In genomic region chr19:31478241-31478640, GRCh38 we compare ENCODE assay signal across 29 cellular contexts.
"Had no signal": no experiment of that assay in that cellular context is flagged by ENCODE, and none has a peak within 500 bp of the region (broad histone marks: within the 10 kb centered on the region; RNA-seq: fewer than 3 reads in every experiment).

No MANE protein-coding gene starts in this region.

- H3K36me3 ChIP-seq: brain microvascular endothelial cell, esophagus squamous epithelium, gastroesophageal sphincter, WERI-Rb-1 had no signal

- H3K4me3 Mint-ChIP-seq: activated B cell treated with CpG ODN at 0.5 μM for 24 hours; activated CD4-positive, alpha-beta memory T cell treated with anti-CD3 and anti-CD28 coated beads, Interleukin-2, amount 10 ng/mL, durations not matched to agents 7 days and 5 days; activated naive CD8-positive, alpha-beta T cell; activated T-cell treated with anti-CD3 and anti-CD28 coated beads, Interleukin-2, amount 50 U/mL, for 4 hours; activated T-helper 17 cell treated with anti-CD3 and anti-CD28 coated beads, Interleukin-2, amount 50 U/mL, for 72 hours; central memory CD8-positive, alpha-beta T cell; dendritic cell treated with granulocyte-macrophage colony-stimulating factor and Interleukin-4, amounts not matched to agents 40 ng/mL and 50 ng/mL, for 4 days; effector memory CD8-positive, alpha-beta T cell; T-helper 17 cell; T-helper 2 cell treated with Interferon-gamma antibody and Interleukin-4, amounts not matched to agents 5 μg/mL and 100 μg/mL, for 36 hours had no signal

- H3K27me3 Mint-ChIP-seq: activated B cell treated with CpG ODN at 0.5 μM for 24 hours; activated CD4-positive, alpha-beta memory T cell treated with anti-CD3 and anti-CD28 coated beads, Interleukin-2, amount 10 ng/mL, durations not matched to agents 7 days and 5 days; dendritic cell treated with granulocyte-macrophage colony-stimulating factor and Interleukin-4, amounts not matched to agents 40 ng/mL and 50 ng/mL, for 4 days; T-helper 17 cell had no signal

- ATAC-seq: activated CD4-positive, CD25-positive, alpha-beta regulatory T cell treated with anti-CD3 and anti-CD28 coated beads, Interleukin-2, amount 50 U/mL, for 24 hours; activated T-cell treated with anti-CD3 and anti-CD28 coated beads, Interleukin-2, amount 50 U/mL, for 4 hours; activated T-helper 17 cell treated with anti-CD3 and anti-CD28 coated beads, Interleukin-2, amount 50 U/mL, for 72 hours; effector memory CD8-positive, alpha-beta T cell; gastroesophageal sphincter; T-helper 17 cell had no signal

- H3K4me1 Mint-ChIP-seq: activated B cell treated with CpG ODN at 0.5 μM for 24 hours; activated CD4-positive, alpha-beta memory T cell treated with anti-CD3 and anti-CD28 coated beads, Interleukin-2, amount 10 ng/mL, durations not matched to agents 7 days and 5 days; activated T-helper 17 cell treated with anti-CD3 and anti-CD28 coated beads, Interleukin-2, amount 50 U/mL, for 72 hours; central memory CD8-positive, alpha-beta T cell; T-helper 17 cell had no signal

- H3K27me3 ChIP-seq: brain microvascular endothelial cell, esophagus squamous epithelium, gastroesophageal sphincter had no signal

- H3K4me3 ChIP-seq: coronary artery, esophagus squamous epithelium, gastroesophageal sphincter had no signal

- H3K9me3 Mint-ChIP-seq: activated T-cell treated with anti-CD3 and anti-CD28 coated beads, Interleukin-2, amount 50 U/mL, for 4 hours; central memory CD8-positive, alpha-beta T cell; dendritic cell treated with granulocyte-macrophage colony-stimulating factor and Interleukin-4, amounts not matched to agents 40 ng/mL and 50 ng/mL, for 4 days had no signal

- H3K27ac ChIP-seq: brain microvascular endothelial cell, coronary artery, esophagus squamous epithelium, gastroesophageal sphincter, WERI-Rb-1 had no signal

- H3K27ac Mint-ChIP-seq: activated B cell treated with CpG ODN at 0.5 μM for 24 hours; activated CD4-positive, alpha-beta memory T cell treated with anti-CD3 and anti-CD28 coated beads, Interleukin-2, amount 10 ng/mL, durations not matched to agents 7 days and 5 days; activated naive CD8-positive, alpha-beta T cell; activated T-helper 17 cell treated with anti-CD3 and anti-CD28 coated beads, Interleukin-2, amount 50 U/mL, for 72 hours; dendritic cell treated with granulocyte-macrophage colony-stimulating factor and Interleukin-4, amounts not matched to agents 40 ng/mL and 50 ng/mL, for 4 days; effector memory CD8-positive, alpha-beta T cell; T-helper 17 cell; T-helper 2 cell treated with Interferon-gamma antibody and Interleukin-4, amounts not matched to agents 5 μg/mL and 100 μg/mL, for 36 hours had no signal

- H3K36me3 Mint-ChIP-seq: activated naive CD8-positive, alpha-beta T cell had no signal

- H3K4me1 ChIP-seq: esophagus squamous epithelium, gastroesophageal sphincter had no signal

- DNase-seq: activated B cell treated with CpG ODN at 0.5 μM for 24 hours; activated CD4-positive, alpha-beta memory T cell treated with anti-CD3 and anti-CD28 coated beads, Interleukin-2, amount 10 ng/mL, durations not matched to agents 7 days and 5 days; activated CD4-positive, alpha-beta T cell treated with anti-CD3 and anti-CD28 coated beads for 48 hours; activated CD4-positive, alpha-beta T cell treated with anti-CD3 and anti-CD28 coated beads, Interleukin-2, amount 50 U/mL, for 4 hours; activated effector memory CD4-positive, alpha-beta T cell treated with Interleukin-2 at 50 U/mL for 16 hours; activated gamma-delta T cell treated with Interleukin-2 at 50 U/mL for 16 hours; activated naive CD4-positive, alpha-beta T cell treated with anti-CD3 and anti-CD28 coated beads, Interleukin-2, amount 50 U/mL, for 16 hours; activated naive CD4-positive, alpha-beta T cell treated with Interleukin-2 at 50 U/mL for 16 hours; activated T-cell treated with anti-CD3 and anti-CD28 coated beads, Interleukin-2, amount 50 U/mL, for 4 hours; amniotic stem cell; anterior cingulate cortex; brain microvascular endothelial cell; effector CD4-positive, alpha-beta T cell; effector memory CD8-positive, alpha-beta T cell; erythroblast; esophagus squamous epithelium; foreskin melanocyte; T-helper 1 cell; T-helper 17 cell; T1000; WERI-Rb-1 had no signal
